7 cellular contexts compared by ENCODE assay signal in the genomic region with DNA sequence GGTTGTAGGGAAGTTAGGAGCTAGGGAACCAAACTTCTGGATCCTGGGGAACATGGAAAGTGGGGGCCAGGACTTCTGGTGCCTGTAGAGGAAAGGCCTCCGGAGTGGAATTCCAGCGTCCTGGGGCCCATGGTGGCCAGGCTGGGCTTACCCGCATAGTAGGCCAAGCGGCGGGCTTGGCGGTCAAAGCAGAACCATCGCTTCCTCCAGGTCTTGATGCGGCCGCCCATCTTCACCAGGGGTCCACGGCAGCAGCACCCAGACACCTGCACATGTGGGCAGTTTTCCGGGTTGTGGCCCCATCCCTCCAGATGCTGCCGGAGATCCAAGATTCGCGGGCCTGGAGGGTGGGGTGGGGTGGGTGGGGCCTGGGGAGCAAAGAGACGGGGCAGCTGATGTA. TPM values are rescaled to one million over a fixed set of nuclear protein-coding genes. Genes with fewer than 3 reads are reported as not detected.
"Had no signal": no experiment of that assay in that cellular context is flagged by ENCODE, and none has a peak within 500 bp of the region (broad histone marks: within the 10 kb centered on the region; RNA-seq: fewer than 3 reads in every experiment).

No MANE protein-coding gene starts in this region.

- FAIRE-seq: H1, H54, HTR-8/SVneo had no signal

- H3K4me3 ChIP-seq: GM23338 had no signal

- H3K4me2 ChIP-seq: GM23338 had no signal

- DNase-seq: H9, HCEC 1CT, KG1 had no signal

- ATAC-seq: GM23338 had no signal

- H2AFZ ChIP-seq: GM23338 had no signal

RNA-seq across cellular contexts. Expression of a gene that starts 53.8 kb away (rescaled TPM):
- total RNA-seq: H1, H9 had no signal
